Comparison of ENCODE assay signal across 16 cellular contexts in the genomic region with DNA sequence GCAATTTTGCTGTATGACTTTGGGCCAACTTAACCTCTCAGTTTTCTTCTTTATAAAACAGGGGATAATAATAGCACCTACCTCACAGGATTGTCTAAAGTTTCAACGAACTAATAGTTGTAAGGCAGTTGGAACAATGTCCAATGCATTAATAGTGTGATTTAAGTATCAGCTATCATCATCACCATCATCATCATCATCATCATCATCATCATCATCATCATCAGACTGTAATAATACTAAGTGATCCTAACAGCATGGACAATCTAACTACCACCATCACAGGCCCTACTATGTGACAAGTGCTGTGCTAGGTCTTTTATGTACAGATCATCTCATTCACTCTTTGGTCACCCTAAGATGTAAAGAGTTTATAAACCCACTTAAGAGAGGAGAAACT.
DNase-seq lines count a peak whose midpoint lies in the region; ATAC-seq, FAIRE-seq and TF ChIP-seq lines count a peak whose summit lies in the region.
"Had no signal": no experiment of that assay in that cellular context is flagged by ENCODE, and none has a peak within 500 bp of the region (broad histone marks: within the 10 kb centered on the region; RNA-seq: fewer than 3 reads in every experiment).

No MANE protein-coding gene starts in this region.

- H3K27ac ChIP-seq in HepG2 (ENCODE audit: extremely low read length, insufficient read depth, low read length), result no peak overlapping the region
- H3K27ac ChIP-seq in right lobe of liver, result no peak overlapping the region
- H3K27ac ChIP-seq in hepatocyte, result peak overlapping the region; percentile 32
- peak overlapping the region in 3 of 4 donors; percentile 70 to 84 (median 78) for H3K27ac ChIP-seq in sigmoid colon

- H3K4me2 ChIP-seq in HepG2 (ENCODE audit: low read depth, low read length) (no peak overlapping the region), hepatocyte (no peak overlapping the region)
- H3K4me2 ChIP-seq: GM23338 had no signal

- TF ChIP-seq POLR2A in HepG2 (IDR thresholded peaks at IDR 0.05; ENCODE audit: insufficient read depth in 1 of 2, low read depth in 2 of 2, low read length in 2 of 2) (no peak), right lobe of liver (IDR thresholded peaks at IDR 0.05) (no peak), sigmoid colon (IDR thresholded peaks at IDR 0.05) (no peak)

- no peaks in the 10 kb centered on the region for H3K27me3 ChIP-seq in HepG2 (ENCODE audit: control insufficient read depth in 1 of 2, insufficient read depth in 2 of 2, low read length in 2 of 2)
- H3K27me3 ChIP-seq in right lobe of liver, result no peaks in the 10 kb centered on the region
- no peaks in the 10 kb centered on the region for H3K27me3 ChIP-seq in hepatocyte
- no peaks in the 10 kb centered on the region for H3K27me3 ChIP-seq in sigmoid colon

- no TSS peak for BruUV-seq in HepG2 (replicated peaks; lab: Mats Ljungman, UMichigan)

- H3K9me3 ChIP-seq in HepG2 (ENCODE audit: low read length), result no peaks in the 10 kb centered on the region
- H3K9me3 ChIP-seq in right lobe of liver, result no peaks in the 10 kb centered on the region
- no peaks in the 10 kb centered on the region for H3K9me3 ChIP-seq in hepatocyte (ENCODE audit: low read depth)
- H3K9me3 ChIP-seq in sigmoid colon, result no peaks in the 10 kb centered on the region

- no peaks in the 10 kb centered on the region for H4K20me1 ChIP-seq in HepG2 (ENCODE audit: insufficient read depth, low read length)
- peaks cover 2% of the 10 kb centered on the region for H4K20me1 ChIP-seq in hepatocyte (ENCODE audit: insufficient read depth, poor library complexity, severe bottlenecking)

- H3K4me3 ChIP-seq in HepG2 (replicated peaks in 1 of 3; ENCODE audit: insufficient read depth in 1 of 3, low read depth in 2 of 3, low read length in 3 of 3) (no peak overlapping the region), right lobe of liver (no peak overlapping the region), hepatocyte (no peak overlapping the region), sigmoid colon (no peak overlapping the region)
- H3K4me3 ChIP-seq: GM12878, GM23338 had no signal

- 88% methylated on average over 1 of the region's 1 CpG for WGBS in HepG2 (ENCODE audit: low lambda C conversion rate)
- WGBS in right lobe of liver (ENCODE audit: insufficient coverage, low coverage, low lambda C conversion rate, missing lambda C conversion rate), result 71% methylated on average over 1 of the region's 1 CpG
- WGBS in hepatocyte (ENCODE audit: low lambda C conversion rate, missing lambda C conversion rate), result 86% methylated on average over 1 of the region's 1 CpG
- WGBS in sigmoid colon, 2 donors, result 77 to 85% methylated on average over 1 of the region's 1 CpG

- FAIRE-seq in HepG2 (lab: Jason Lieb, UNC), result no peak
- FAIRE-seq: A204.1, GM12878, GM18507 had no signal

- H3K9ac ChIP-seq in HepG2 (ENCODE audit: insufficient read depth, low read depth, low read length), result no peak overlapping the region

- H2AFZ ChIP-seq in HepG2 (ENCODE audit: low read length) (no peak overlapping the region), hepatocyte (no peak overlapping the region)
- H2AFZ ChIP-seq: GM23338 had no signal

- no peaks in the 10 kb centered on the region for H3K9me2 ChIP-seq in hepatocyte (replicated peaks; ENCODE audit: insufficient read depth)

- H3K79me2 ChIP-seq in HepG2 (ENCODE audit: insufficient read depth, low read length) (no peaks in the 10 kb centered on the region), hepatocyte (no peaks in the 10 kb centered on the region)

- POLR2A ChIA-PET in HepG2 (lab: Yijun Ruan, JAX), result no interaction called here

- CTCF ChIA-PET in HepG2 (lab: Yijun Ruan, JAX; ENCODE audit: low intra/inter-chr PET ratio, low total read pairs), result no interaction called here

- TF ChIP-seq RAD21 in HepG2 (CRISPR knock-in tag; IDR thresholded peaks at IDR 0.05), result no peak

- DNase-seq in HepG2 (ENCODE audit: low spot score) (no peak), right lobe of liver (no peak), hepatocyte (ENCODE audit: low spot score) (no peak), sigmoid colon (no peak), SHP77 (lab: John Stamatoyannopoulos, UW) (no peak), NCI-H1105 (lab: John Stamatoyannopoulos, UW) (no peak)
- DNase-seq: Calu3; CD4-positive, alpha-beta T cell; DMS 273 treated with DMSO at 0.1 percent for 48 hours; DMS79; H7 had no signal

- peaks cover 0 to 6% of the 10 kb centered on the region in 2 experiments; a peak in 1 of 5 replicates for H3K36me3 ChIP-seq in HepG2 (replicated peaks in 1 of 2; ENCODE audit: control insufficient read depth in 1 of 2, insufficient read depth in 2 of 2, low read length in 2 of 2)
- no peaks in the 10 kb centered on the region for H3K36me3 ChIP-seq in right lobe of liver
- H3K36me3 ChIP-seq in hepatocyte (replicated peaks; ENCODE audit: insufficient read depth, low read depth), result no peaks in the 10 kb centered on the region
- H3K36me3 ChIP-seq in sigmoid colon, result no peaks in the 10 kb centered on the region

- no peak for ATAC-seq in HepG2
- no peak for ATAC-seq in right lobe of liver
- ATAC-seq in GM19397 (IDR thresholded peaks at IDR 0.05; ENCODE audit: unreplicated experiment), result no peak
- ATAC-seq: GM12878, GM23338 had no signal

- no peak for TF ChIP-seq EP300 in HepG2 (IDR thresholded peaks at IDR 0.05; ENCODE audit: low read depth in 2 of 2, low read length in 2 of 2)
- TF ChIP-seq EP300 in HepG2 (CRISPR knock-in tag; IDR thresholded peaks at IDR 0.05; ENCODE audit: borderline replicate concordance), result no peak
- no peak for TF ChIP-seq EP300 in sigmoid colon (IDR thresholded peaks at IDR 0.05)

- no peak for TF ChIP-seq CTCF in HepG2 (CRISPR knock-in tag; IDR thresholded peaks at IDR 0.05)
- no peak for TF ChIP-seq CTCF in right lobe of liver (IDR thresholded peaks at IDR 0.05)
- no peak for TF ChIP-seq CTCF in hepatocyte (IDR thresholded peaks at IDR 0.05; ENCODE audit: poor library complexity)
- TF ChIP-seq CTCF in sigmoid colon (IDR thresholded peaks at IDR 0.05), result no peak

- in situ Hi-C loops in HepG2 (cut with HindIII; ENCODE audit: extremely low pct_ligation_motif_present, low pct_unique_long_range_greater_than_20kb), result no loop called here

- intact Hi-C loops in HepG2 (cut with micrococcal nuclease; ENCODE audit: unreplicated experiment), result no loop called here
- intact Hi-C loops in right lobe of liver (cut with DNase I), result no loop called here
- intact Hi-C loops in sigmoid colon (cut with DNase I), result no loop called here

- H3K4me1 ChIP-seq in HepG2 (ENCODE audit: insufficient read depth, low read length), result peaks cover 19% of the 10 kb centered on the region
- H3K4me1 ChIP-seq in right lobe of liver, result peaks cover 0 to 20% (median 2%) of the 10 kb centered on the region in 4 donors
- peaks cover 9% of the 10 kb centered on the region for H3K4me1 ChIP-seq in hepatocyte (ENCODE audit: insufficient read depth)
- peaks cover 0 to 91% (median 68%) of the 10 kb centered on the region in 4 donors for H3K4me1 ChIP-seq in sigmoid colon

TF ChIP-seq in HepG2, 621 proteins besides CTCF, POLR2A, EP300 and RAD21:
- TF ChIP-seq PHF5A (CRISPR knock-in tag; IDR thresholded peaks at IDR 0.05; ENCODE audit: low read depth, unreplicated experiment) (no peak), CREB1 (IDR thresholded peaks at IDR 0.05) (peak; percentile 88), CREB1 (CRISPR knock-in tag; IDR thresholded peaks at IDR 0.05) (no peak)
TF ChIP-seq in HepG2: peak in this region for 1.

Comparison
In these comparisons a context has a peak if more than half of its experiments do, and no peak if none do; other contexts are left out.
1. H3K27ac ChIP-seq: peak in hepatocyte (single experiment) and sigmoid colon (3 of 4); none in HepG2 (single experiment) and right lobe of liver (0 of 3).